Comparison of ENCODE assay signal across 1 cellular context in the genomic region with DNA sequence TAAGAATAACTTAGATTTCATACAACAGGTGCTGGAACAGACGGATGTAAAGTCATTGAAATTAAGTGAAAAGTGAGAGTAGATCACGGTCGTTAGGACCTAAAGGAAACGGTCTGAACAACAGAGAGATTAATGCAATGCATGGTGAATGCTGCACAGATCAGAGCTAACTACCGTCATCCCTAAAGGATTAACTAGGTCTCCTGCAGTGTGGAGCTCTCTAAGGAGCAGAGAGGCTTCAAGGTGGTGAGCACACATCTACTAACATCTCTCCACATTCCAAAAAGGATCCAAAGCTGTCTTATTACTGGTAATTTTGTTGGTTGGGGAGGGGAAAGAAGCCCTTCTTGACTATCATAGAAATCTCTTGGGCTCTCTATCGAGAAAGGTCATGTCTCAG.
TF ChIP-seq lines count a peak whose summit lies in the region.

No MANE protein-coding gene starts in this region.

TF ChIP-seq in IMR-90, 13 proteins besides CTCF, POLR2A, EP300 and RAD21 (continued from another document):
- TF ChIP-seq CEBPB (IDR thresholded peaks at IDR 0.05; ENCODE audit: low read depth, low read length), result no peak
- TF ChIP-seq ELK1 (IDR thresholded peaks at IDR 0.05; ENCODE audit: borderline replicate concordance, low read depth, low read length), result no peak
- TF ChIP-seq CHD1 (IDR thresholded peaks at IDR 0.05; ENCODE audit: low read depth, low read length), result no peak
- no peak for TF ChIP-seq SMC3 (IDR thresholded peaks at IDR 0.05; ENCODE audit: low read depth, low read length)
TF ChIP-seq in IMR-90: peak in this region for 0.
